Comparison of ENCODE assay signal across 11 cellular contexts in the genomic region with DNA sequence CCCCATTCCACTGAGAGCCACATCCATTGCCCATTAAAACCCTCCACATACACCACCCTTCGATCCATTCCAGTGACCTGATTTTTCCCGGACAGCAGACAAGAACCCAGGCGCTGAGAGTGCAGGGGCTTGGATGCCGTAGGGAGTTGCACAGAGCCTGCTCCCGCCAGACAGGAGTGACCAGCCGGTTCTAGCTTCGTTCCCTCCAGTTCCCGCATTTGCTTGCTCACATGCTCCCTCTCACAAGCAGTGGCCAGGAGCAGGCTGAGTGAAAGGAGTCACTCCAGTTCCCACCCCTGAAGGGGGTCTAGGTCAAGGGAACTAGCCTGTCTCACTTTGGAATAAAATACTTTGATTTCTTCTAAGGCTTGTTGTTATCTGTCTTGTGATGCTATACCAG.
"Had no signal": no experiment of that assay in that cellular context is flagged by ENCODE, and none has a peak within 500 bp of the region (broad histone marks: within the 10 kb centered on the region; RNA-seq: fewer than 3 reads in every experiment).

No MANE protein-coding gene starts in this region.

- H3K36me3 Mint-ChIP-seq: activated naive CD8-positive, alpha-beta T cell treated with anti-CD3 and anti-CD28 coated beads, Interleukin-2, amount 10 ng/mL, durations not matched to agents 7 days and 5 days had no signal

- H3K9me3 ChIP-seq: pancreas, thyroid gland had no signal

- H3K4me2 ChIP-seq: hepatocyte had no signal

- H3K4me3 ChIP-seq: hepatocyte, lung, pancreas, thyroid gland had no signal

- H2AFZ ChIP-seq: hepatocyte had no signal

- H3K27ac ChIP-seq: hepatocyte, pancreas, thyroid gland had no signal

- ATAC-seq: pancreas had no signal

- H3K27ac Mint-ChIP-seq: activated naive CD8-positive, alpha-beta T cell treated with anti-CD3 and anti-CD28 coated beads, Interleukin-2, amount 10 ng/mL, durations not matched to agents 7 days and 5 days; dendritic cell treated with granulocyte-macrophage colony-stimulating factor and Interleukin-4, amounts not matched to agents 40 ng/mL and 50 ng/mL, for 4 days; mesothelial cell of epicardium had no signal

- DNase-seq: activated CD4-positive, alpha-beta T cell treated with anti-CD3 and anti-CD28 coated beads, Interleukin-2, amount 50 U/mL, for 1 hour; activated effector memory CD4-positive, alpha-beta T cell treated with anti-CD3 and anti-CD28 coated beads, Interleukin-2, amount 50 U/mL, for 16 hours; activated naive CD8-positive, alpha-beta T cell treated with anti-CD3 and anti-CD28 coated beads, Interleukin-2, amount 10 ng/mL, durations not matched to agents 7 days and 5 days; islet precursor cell; pancreas; stimulated activated CD4-positive, alpha-beta T cell treated with anti-CD3 and anti-CD28 coated beads, Interleukin-12 subunit alpha, Interleukin-12 subunit beta, amount 100 ng/mL, for 4 hours; thyroid gland had no signal

- H3K79me2 ChIP-seq: hepatocyte had no signal

- H3K36me3 ChIP-seq: pancreas, thyroid gland had no signal

- H3K9me3 Mint-ChIP-seq: activated naive CD8-positive, alpha-beta T cell treated with anti-CD3 and anti-CD28 coated beads, Interleukin-2, amount 10 ng/mL, durations not matched to agents 7 days and 5 days; dendritic cell treated with granulocyte-macrophage colony-stimulating factor and Interleukin-4, amounts not matched to agents 40 ng/mL and 50 ng/mL, for 4 days had no signal

- H3K4me3 Mint-ChIP-seq: activated naive CD8-positive, alpha-beta T cell treated with anti-CD3 and anti-CD28 coated beads, Interleukin-2, amount 10 ng/mL, durations not matched to agents 7 days and 5 days; dendritic cell treated with granulocyte-macrophage colony-stimulating factor and Interleukin-4, amounts not matched to agents 40 ng/mL and 50 ng/mL, for 4 days; mesothelial cell of epicardium had no signal

- H3K27me3 ChIP-seq: hepatocyte, pancreas, thyroid gland had no signal

- H3K4me1 ChIP-seq: pancreas had no signal

- H3K27me3 Mint-ChIP-seq: dendritic cell treated with granulocyte-macrophage colony-stimulating factor and Interleukin-4, amounts not matched to agents 40 ng/mL and 50 ng/mL, for 4 days had no signal
